In the genomic region with DNA sequence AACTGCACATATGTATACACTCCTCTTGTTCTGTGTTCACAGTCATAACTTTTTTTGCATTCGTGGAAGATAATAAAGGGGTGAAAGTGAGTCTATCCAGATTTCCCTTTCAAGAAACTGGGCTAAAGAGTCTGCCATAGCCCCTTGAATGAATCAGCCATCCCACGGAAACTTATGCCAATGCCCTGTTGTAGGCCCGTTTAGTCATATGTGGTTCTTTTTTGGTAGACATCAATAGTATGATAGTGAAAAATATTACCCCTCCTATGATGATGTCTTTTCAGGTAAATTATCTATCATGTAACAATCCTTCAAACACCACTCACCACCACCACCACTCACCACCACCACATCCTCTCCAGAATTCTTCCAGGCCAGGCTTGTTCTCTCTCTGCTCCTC, we compare ENCODE assay signal across 14 cellular contexts.
DNase-seq lines count a peak whose midpoint lies in the region; ATAC-seq lines count a peak whose summit lies in the region.
"Had no signal": no experiment of that assay in that cellular context is flagged by ENCODE, and none has a peak within 500 bp of the region (broad histone marks: within the 10 kb centered on the region; RNA-seq: fewer than 3 reads in every experiment).

No MANE protein-coding gene starts in this region.

- CTCF ChIA-PET in activated CD4-positive, alpha-beta memory T cell treated with anti-CD3 and anti-CD28 coated beads for 36 hours (lab: Charles Lee), result no interaction called here
- CTCF ChIA-PET in activated CD4-positive, alpha-beta memory T cell treated with anti-CD3 and anti-CD28 coated beads, Interleukin-2, amount 10 ng/mL, durations not matched to agents 7 days and 5 days (lab: Charles Lee), result interaction anchor here (0.7 kb wide), 1 partner anchor 102 kb away, joined by 3 read pairs; no protein-coding TSS in a partner anchor

- intact Hi-C loops in activated CD4-positive, alpha-beta memory T cell treated with anti-CD3 and anti-CD28 coated beads for 36 hours (cut with micrococcal nuclease), result no loop called here

- H3K4me3 Mint-ChIP-seq in activated CD4-positive, alpha-beta memory T cell treated with anti-CD3 and anti-CD28 coated beads for 36 hours, result no peak overlapping the region
- no peak overlapping the region for H3K4me3 Mint-ChIP-seq in activated CD4-positive, alpha-beta memory T cell treated with anti-CD3 and anti-CD28 coated beads, Interleukin-2, amount 10 ng/mL, durations not matched to agents 7 days and 5 days
- no peak overlapping the region for H3K4me3 Mint-ChIP-seq in activated naive CD8-positive, alpha-beta T cell treated with anti-CD3 and anti-CD28 coated beads, Interleukin-2, amount 50 U/mL, for 24 hours
- no peak overlapping the region for H3K4me3 Mint-ChIP-seq in activated naive CD8-positive, alpha-beta T cell treated with anti-CD3 and anti-CD28 coated beads for 36 hours
- H3K4me3 Mint-ChIP-seq: B cell; CD4-positive, alpha-beta T cell; HFFc6 had no signal

- peak; percentile 25 for DNase-seq in activated CD4-positive, alpha-beta memory T cell treated with anti-CD3 and anti-CD28 coated beads for 36 hours
- no peak for DNase-seq in activated CD4-positive, alpha-beta memory T cell treated with anti-CD3 and anti-CD28 coated beads, Interleukin-2, amount 10 ng/mL, durations not matched to agents 7 days and 5 days
- DNase-seq in activated naive CD8-positive, alpha-beta T cell treated with anti-CD3 and anti-CD28 coated beads, Interleukin-2, amount 50 U/mL, for 24 hours, result no peak
- DNase-seq in activated naive CD8-positive, alpha-beta T cell treated with anti-CD3 and anti-CD28 coated beads for 36 hours, result no peak
- peak; percentile 23 for DNase-seq in stimulated activated CD8-positive, alpha-beta memory T cell treated with anti-CD3 and anti-CD28 coated beads, Interleukin-4, amount 100 ng/mL, for 48 hours
- DNase-seq in medulla oblongata (ENCODE audit: extremely low spot score) (no peak), T1000 (lab: John Stamatoyannopoulos, UW) (no peak)
- DNase-seq: C1 segment of cervical spinal cord; Calu3; CD4-positive, alpha-beta T cell; DMS 273 treated with DMSO at 0.1 percent for 48 hours; HCEC 1CT; HFFc6 had no signal

- H3K36me3 Mint-ChIP-seq in activated CD4-positive, alpha-beta memory T cell treated with anti-CD3 and anti-CD28 coated beads for 36 hours, result no peaks in the 10 kb centered on the region
- no peaks in the 10 kb centered on the region for H3K36me3 Mint-ChIP-seq in activated CD4-positive, alpha-beta memory T cell treated with anti-CD3 and anti-CD28 coated beads, Interleukin-2, amount 10 ng/mL, durations not matched to agents 7 days and 5 days (ENCODE audit: low read depth)
- peaks cover 2% of the 10 kb centered on the region for H3K36me3 Mint-ChIP-seq in activated naive CD8-positive, alpha-beta T cell treated with anti-CD3 and anti-CD28 coated beads, Interleukin-2, amount 50 U/mL, for 24 hours (ENCODE audit: low read depth)
- no peaks in the 10 kb centered on the region for H3K36me3 Mint-ChIP-seq in activated naive CD8-positive, alpha-beta T cell treated with anti-CD3 and anti-CD28 coated beads for 36 hours

- peaks cover 2% of the 10 kb centered on the region for H3K9me3 Mint-ChIP-seq in activated CD4-positive, alpha-beta memory T cell treated with anti-CD3 and anti-CD28 coated beads for 36 hours
- H3K9me3 Mint-ChIP-seq in activated CD4-positive, alpha-beta memory T cell treated with anti-CD3 and anti-CD28 coated beads, Interleukin-2, amount 10 ng/mL, durations not matched to agents 7 days and 5 days, result peaks cover 2% of the 10 kb centered on the region
- peaks cover 8% of the 10 kb centered on the region for H3K9me3 Mint-ChIP-seq in activated naive CD8-positive, alpha-beta T cell treated with anti-CD3 and anti-CD28 coated beads, Interleukin-2, amount 50 U/mL, for 24 hours
- no peaks in the 10 kb centered on the region for H3K9me3 Mint-ChIP-seq in activated naive CD8-positive, alpha-beta T cell treated with anti-CD3 and anti-CD28 coated beads for 36 hours

- H3K27ac Mint-ChIP-seq in activated CD4-positive, alpha-beta memory T cell treated with anti-CD3 and anti-CD28 coated beads for 36 hours, result no peak overlapping the region
- H3K27ac Mint-ChIP-seq in activated CD4-positive, alpha-beta memory T cell treated with anti-CD3 and anti-CD28 coated beads, Interleukin-2, amount 10 ng/mL, durations not matched to agents 7 days and 5 days, result no peak overlapping the region
- no peak overlapping the region for H3K27ac Mint-ChIP-seq in activated naive CD8-positive, alpha-beta T cell treated with anti-CD3 and anti-CD28 coated beads, Interleukin-2, amount 50 U/mL, for 24 hours
- no peak overlapping the region for H3K27ac Mint-ChIP-seq in activated naive CD8-positive, alpha-beta T cell treated with anti-CD3 and anti-CD28 coated beads for 36 hours
- H3K27ac Mint-ChIP-seq: B cell; CD4-positive, alpha-beta T cell; HFFc6 had no signal

- POLR2A ChIA-PET in activated CD4-positive, alpha-beta memory T cell treated with anti-CD3 and anti-CD28 coated beads for 36 hours (lab: Charles Lee), result no interaction called here
- POLR2A ChIA-PET in activated CD4-positive, alpha-beta memory T cell treated with anti-CD3 and anti-CD28 coated beads, Interleukin-2, amount 10 ng/mL, durations not matched to agents 7 days and 5 days (lab: Charles Lee), result no interaction called here

- peak; percentile 73 for ATAC-seq in activated naive CD8-positive, alpha-beta T cell treated with anti-CD3 and anti-CD28 coated beads, Interleukin-2, amount 50 U/mL, for 24 hours

- H3K4me1 Mint-ChIP-seq in activated CD4-positive, alpha-beta memory T cell treated with anti-CD3 and anti-CD28 coated beads for 36 hours (ENCODE audit: low read depth), result no peaks in the 10 kb centered on the region
- H3K4me1 Mint-ChIP-seq in activated CD4-positive, alpha-beta memory T cell treated with anti-CD3 and anti-CD28 coated beads, Interleukin-2, amount 10 ng/mL, durations not matched to agents 7 days and 5 days, result no peaks in the 10 kb centered on the region
- H3K4me1 Mint-ChIP-seq in activated naive CD8-positive, alpha-beta T cell treated with anti-CD3 and anti-CD28 coated beads, Interleukin-2, amount 50 U/mL, for 24 hours, result peaks cover 7% of the 10 kb centered on the region
- peaks cover 2% of the 10 kb centered on the region for H3K4me1 Mint-ChIP-seq in activated naive CD8-positive, alpha-beta T cell treated with anti-CD3 and anti-CD28 coated beads for 36 hours
- H3K4me1 Mint-ChIP-seq: B cell had no signal

- H3K27me3 Mint-ChIP-seq in activated CD4-positive, alpha-beta memory T cell treated with anti-CD3 and anti-CD28 coated beads for 36 hours, result peaks cover 8% of the 10 kb centered on the region
- H3K27me3 Mint-ChIP-seq in activated CD4-positive, alpha-beta memory T cell treated with anti-CD3 and anti-CD28 coated beads, Interleukin-2, amount 10 ng/mL, durations not matched to agents 7 days and 5 days, result peaks cover 4% of the 10 kb centered on the region
- peaks cover 4% of the 10 kb centered on the region for H3K27me3 Mint-ChIP-seq in activated naive CD8-positive, alpha-beta T cell treated with anti-CD3 and anti-CD28 coated beads, Interleukin-2, amount 50 U/mL, for 24 hours
- H3K27me3 Mint-ChIP-seq in activated naive CD8-positive, alpha-beta T cell treated with anti-CD3 and anti-CD28 coated beads for 36 hours, result no peaks in the 10 kb centered on the region
- H3K27me3 Mint-ChIP-seq: B cell; CD4-positive, alpha-beta T cell had no signal

Comparison
In these comparisons a context has a peak if more than half of its experiments do, and no peak if none do; other contexts are left out.
1. DNase-seq: peak in activated CD4-positive, alpha-beta memory T cell treated with anti-CD3 and anti-CD28 coated beads for 36 hours (single experiment) and stimulated activated CD8-positive, alpha-beta memory T cell treated with anti-CD3 and anti-CD28 coated beads, Interleukin-4, amount 100 ng/mL, for 48 hours (single experiment); none in activated CD4-positive, alpha-beta memory T cell treated with anti-CD3 and anti-CD28 coated beads, Interleukin-2, amount 10 ng/mL, durations not matched to agents 7 days and 5 days (single experiment), activated naive CD8-positive, alpha-beta T cell treated with anti-CD3 and anti-CD28 coated beads, Interleukin-2, amount 50 U/mL, for 24 hours (single experiment), activated naive CD8-positive, alpha-beta T cell treated with anti-CD3 and anti-CD28 coated beads for 36 hours (single experiment), medulla oblongata (single experiment) and T1000 (single experiment).